In genomic region chr17:82361885-82362633, GRCh38 we compare ENCODE assay signal across 23 cellular contexts. TPM values are rescaled to one million over a fixed set of nuclear protein-coding genes. Genes with fewer than 3 reads are reported as not detected.
"Had no signal": no experiment of that assay in that cellular context is flagged by ENCODE, and none has a peak within 500 bp of the region (broad histone marks: within the 10 kb centered on the region; RNA-seq: fewer than 3 reads in every experiment).

No MANE protein-coding gene starts in this region.

- H3K9me3 Mint-ChIP-seq: activated naive CD4-positive, alpha-beta T cell treated with anti-CD3 and anti-CD28 coated beads for 36 hours had no signal

- H3K4me3 ChIP-seq: body of pancreas, gastrocnemius medialis, ovary, psoas muscle, smooth muscle cell, thyroid gland had no signal

- H3K27me3 ChIP-seq: body of pancreas, ovary, thyroid gland had no signal

- H3K4me3 Mint-ChIP-seq: activated naive CD4-positive, alpha-beta T cell treated with anti-CD3 and anti-CD28 coated beads for 36 hours had no signal

- ATAC-seq: body of pancreas, gastrocnemius medialis, left lobe of liver, psoas muscle, right cardiac atrium had no signal

- DNase-seq: activated CD4-positive, CD25-positive, alpha-beta regulatory T cell; activated CD8-positive, alpha-beta memory T cell treated with anti-CD3 and anti-CD28 coated beads for 24 hours; activated naive CD4-positive, alpha-beta T cell treated with anti-CD3 and anti-CD28 coated beads for 36 hours; body of pancreas; erythroblast; gastrocnemius medialis; head of caudate nucleus; kidney; stimulated activated CD4-positive, alpha-beta T cell treated with anti-CD3 and anti-CD28 coated beads, Interleukin-4, amount 100 ng/mL, for 1 hour; T-helper 1 cell; T-helper 9 cell; thyroid gland had no signal

- H3K4me1 ChIP-seq: gastrocnemius medialis, psoas muscle had no signal

- H3K4me2 ChIP-seq: smooth muscle cell had no signal

- H3K27ac Mint-ChIP-seq: activated naive CD4-positive, alpha-beta T cell treated with anti-CD3 and anti-CD28 coated beads for 36 hours had no signal

- FAIRE-seq: colon, endometrium, kidney had no signal

- H3K36me3 ChIP-seq: gastrocnemius medialis, ovary, thyroid gland had no signal

- H3K27ac ChIP-seq: body of pancreas, gastrocnemius medialis, ovary, psoas muscle, thyroid gland had no signal

- H3K9me3 ChIP-seq: body of pancreas, gastrocnemius medialis, ovary, psoas muscle, thyroid gland had no signal

RNA-seq across cellular contexts. Expression of gene TEX19, which starts 3.0 kb away (rescaled TPM):
- total RNA-seq: body of pancreas, cardiac septum, kidney, left lobe of liver, lung microvascular endothelial cell, ovary, right cardiac atrium, smooth muscle cell, urinary bladder had no signal
- polyA plus RNA-seq: neural cell, ovary, right cardiac atrium, smooth muscle cell, urinary bladder had no signal

RNA-seq across cellular contexts. Expression of gene UTS2R, which starts 9.5 kb away (rescaled TPM):
- total RNA-seq: activated naive CD4-positive, alpha-beta T cell treated with anti-CD3 and anti-CD28 coated beads for 36 hours; body of pancreas; gastrocnemius medialis; kidney; left lobe of liver; lung microvascular endothelial cell; ovary; smooth muscle cell; urinary bladder had no signal
- polyA plus RNA-seq: neural cell, ovary, smooth muscle cell, urinary bladder had no signal

RNA-seq across cellular contexts. Expression of gene SECTM1, which starts 28.5 kb away (rescaled TPM):
- total RNA-seq: smooth muscle cell had no signal
- polyA plus RNA-seq: neural cell had no signal

RNA-seq across cellular contexts. Expression of gene CD7, which starts 44.7 kb away (rescaled TPM):
- total RNA-seq: body of pancreas, smooth muscle cell had no signal
- polyA plus RNA-seq: neural cell had no signal
